Comparison of ENCODE assay signal across 12 cellular contexts in the genomic region with DNA sequence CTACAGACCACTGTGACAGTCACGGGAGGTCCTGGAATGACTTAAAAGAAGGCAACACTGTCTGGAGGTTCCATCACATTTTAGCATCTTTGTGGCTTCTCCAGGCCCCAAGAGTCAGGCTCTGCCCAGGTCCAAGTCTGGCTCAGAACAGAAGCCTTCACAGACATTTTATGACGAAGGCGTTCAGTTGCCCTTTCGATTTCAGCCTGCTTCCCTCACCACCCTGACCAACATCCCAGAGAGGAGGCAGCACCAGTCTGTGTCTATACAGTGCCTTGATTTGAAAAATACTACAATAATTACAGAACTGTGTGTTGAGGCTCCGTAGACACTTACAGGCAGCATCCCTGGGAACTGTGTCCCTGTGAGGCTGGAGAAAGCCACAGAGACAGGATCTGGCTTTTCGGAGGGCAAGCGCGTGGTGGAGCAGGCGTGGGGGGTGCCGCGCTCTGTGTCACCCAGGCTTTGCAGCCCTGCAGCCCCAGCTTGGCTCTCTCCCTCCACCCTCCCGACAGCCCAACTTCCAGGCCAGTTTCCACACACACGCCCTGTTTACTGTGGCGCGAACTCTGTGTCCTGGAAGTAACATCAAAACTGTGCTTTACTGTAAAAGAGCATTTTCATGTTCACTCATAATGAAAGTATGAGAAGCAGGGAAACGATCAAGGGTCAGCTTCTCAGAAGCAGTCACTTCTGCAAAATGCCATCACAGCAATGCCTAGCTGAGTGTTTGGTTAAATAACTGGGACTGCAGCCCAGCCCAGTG.
DNase-seq lines count a peak whose midpoint lies in the region; ATAC-seq and TF ChIP-seq lines count a peak whose summit lies in the region.
"Had no signal": no experiment of that assay in that cellular context is flagged by ENCODE, and none has a peak within 500 bp of the region (broad histone marks: within the 10 kb centered on the region; RNA-seq: fewer than 3 reads in every experiment).

No MANE protein-coding gene starts in this region.

- H3K27me3 ChIP-seq in endodermal cell (ENCODE audit: control insufficient read depth, insufficient read depth, low read length, poor library complexity, severe bottlenecking) (no peaks in the 10 kb centered on the region), A673 (replicated peaks; ENCODE audit: insufficient read depth, low read depth, low read length, poor library complexity) (no peaks in the 10 kb centered on the region), WERI-Rb-1 (ENCODE audit: insufficient read depth, low read depth, severe bottlenecking) (no peaks in the 10 kb centered on the region)

- CTCF ChIA-PET in A673 (lab: Charles Lee) = no interaction called here

- H3K4me1 ChIP-seq in endodermal cell (ENCODE audit: control insufficient read depth, insufficient read depth, low read length) (no peaks in the 10 kb centered on the region), A673 (ENCODE audit: insufficient read depth, low read length, poor library complexity, severe bottlenecking) (no peaks in the 10 kb centered on the region)
- H3K4me1 ChIP-seq: sigmoid colon had no signal

- H3K9ac ChIP-seq in endodermal cell (ENCODE audit: extremely low read depth, low read length, poor library complexity, severe bottlenecking) = no peak overlapping the region

- peak overlapping the region; percentile 95 to 97 (median 97) for H3K27ac Mint-ChIP-seq in IgD-negative memory B cell
- H3K27ac Mint-ChIP-seq in naive B cell = peak overlapping the region; percentile 15 to 96 (median 90)
- no peak overlapping the region for H3K27ac Mint-ChIP-seq in endodermal cell

- H3K27me3 Mint-ChIP-seq in IgD-negative memory B cell (peaks cover 1% of the 10 kb centered on the region), naive B cell (no peaks in the 10 kb centered on the region), endodermal cell (ENCODE audit: insufficient read depth) (peaks cover 3% of the 10 kb centered on the region)

- ATAC-seq in GM18499 (IDR thresholded peaks at IDR 0.05; ENCODE audit: insufficient read depth, unreplicated experiment) = peak; percentile 49
- ATAC-seq in GM21515 (IDR thresholded peaks at IDR 0.05; ENCODE audit: unreplicated experiment) = peak; percentile 48
- ATAC-seq in naive B cell (ENCODE audit: low read depth in 2 of 2) = no peak

- H3K4me3 Mint-ChIP-seq in IgD-negative memory B cell (peak overlapping the region; percentile 77 to 96 (median 87)), naive B cell (peak overlapping the region in 3 of 8 donors; percentile 5 to 56 (median 44)), endodermal cell (no peak overlapping the region)

- no peak for DNase-seq in naive B cell
- no peak for DNase-seq in endodermal cell
- DNase-seq in GM19238 (ENCODE audit: insufficient read length, low spot score) = no peak
- DNase-seq in A673 (ENCODE audit: low spot score) = no peak
- DNase-seq in WERI-Rb-1 = no peak
- DNase-seq: activated naive CD4-positive, alpha-beta T cell; sigmoid colon; SW 1271; trophoblast cell had no signal

- peaks cover 42 to 62% (median 58%) of the 10 kb centered on the region in 3 donors for H3K4me1 Mint-ChIP-seq in IgD-negative memory B cell
- peaks cover 43 to 82% (median 55%) of the 10 kb centered on the region in 3 donors for H3K4me1 Mint-ChIP-seq in naive B cell
- peaks cover 9% of the 10 kb centered on the region for H3K4me1 Mint-ChIP-seq in endodermal cell

- no peaks in the 10 kb centered on the region for H3K9me3 ChIP-seq in endodermal cell (ENCODE audit: control insufficient read depth, low read length)
- no peaks in the 10 kb centered on the region for H3K9me3 ChIP-seq in A673 (ENCODE audit: low read depth, low read length, poor library complexity, severe bottlenecking)
- no peaks in the 10 kb centered on the region for H3K9me3 ChIP-seq in WERI-Rb-1 (ENCODE audit: severe bottlenecking)
- H3K9me3 ChIP-seq: sigmoid colon had no signal

- H3K36me3 ChIP-seq in endodermal cell (ENCODE audit: control insufficient read depth, insufficient read depth, low read length) (no peaks in the 10 kb centered on the region), A673 (ENCODE audit: insufficient read depth, low read length, poor library complexity, severe bottlenecking) (no peaks in the 10 kb centered on the region), WERI-Rb-1 (no peaks in the 10 kb centered on the region)
- H3K36me3 ChIP-seq: sigmoid colon had no signal

- no peaks in the 10 kb centered on the region for H3K36me3 Mint-ChIP-seq in IgD-negative memory B cell
- H3K36me3 Mint-ChIP-seq in naive B cell = no peaks in the 10 kb centered on the region
- H3K36me3 Mint-ChIP-seq in endodermal cell (ENCODE audit: low read depth) = no peaks in the 10 kb centered on the region

- TF ChIP-seq CTCF in endodermal cell (conservative IDR thresholded peaks at IDR 0.05) = no peak
- no peak for TF ChIP-seq CTCF in A673 (conservative IDR thresholded peaks at IDR 0.05; ENCODE audit: low read depth, low read length)
- no peak for TF ChIP-seq CTCF in WERI-Rb-1 (IDR thresholded peaks at IDR 0.05; ENCODE audit: low read depth, low read length)

- H3K9me3 Mint-ChIP-seq in IgD-negative memory B cell (no peaks in the 10 kb centered on the region), naive B cell (no peaks in the 10 kb centered on the region), endodermal cell (no peaks in the 10 kb centered on the region)

- POLR2A ChIA-PET in A673 (lab: Charles Lee; ENCODE audit: low non-redundant PET) = no interaction called here

- no TSS peak for BruUV-seq in A673 (replicated peaks; lab: Mats Ljungman, UMichigan)

- H3K27ac ChIP-seq in endodermal cell (ENCODE audit: low read depth, low read length) = no peak overlapping the region
- H3K27ac ChIP-seq in A673 (ENCODE audit: low read depth, low read length, poor library complexity, severe bottlenecking) = no peak overlapping the region
- H3K27ac ChIP-seq in WERI-Rb-1 = no peak overlapping the region
- H3K27ac ChIP-seq: sigmoid colon had no signal

- H3K4me3 ChIP-seq in endodermal cell (ENCODE audit: low read length) (no peak overlapping the region), A673 (ENCODE audit: low read depth, low read length, poor library complexity, severe bottlenecking) (no peak overlapping the region), WERI-Rb-1 (ENCODE audit: low read depth, low read length) (no peak overlapping the region)
- H3K4me3 ChIP-seq: sigmoid colon had no signal

- intact Hi-C loops in A673 (cut with micrococcal nuclease; ENCODE audit: unreplicated experiment) = no loop called here

- 94 to 99% methylated on average over 8 to 16 of the region's 16 CpGs for WGBS in endodermal cell (ENCODE audit: insufficient coverage in 1 of 2, insufficient read length in 1 of 2), 2 experiments

Comparison
In these comparisons a context has a peak if more than half of its experiments do, and no peak if none do; other contexts are left out.
1. ATAC-seq: peak in GM18499 (single experiment) and GM21515 (single experiment); none in naive B cell (0 of 2).